ENCODE assay signal across 8 cellular contexts in genomic region chr14:89954045-89955021, GRCh38. TPM values are rescaled to one million over a fixed set of nuclear protein-coding genes. Genes with fewer than 3 reads are reported as not detected.
DNase-seq lines count a peak whose midpoint lies in the region; ATAC-seq, FAIRE-seq and TF ChIP-seq lines count a peak whose summit lies in the region.

A gene with protein sequence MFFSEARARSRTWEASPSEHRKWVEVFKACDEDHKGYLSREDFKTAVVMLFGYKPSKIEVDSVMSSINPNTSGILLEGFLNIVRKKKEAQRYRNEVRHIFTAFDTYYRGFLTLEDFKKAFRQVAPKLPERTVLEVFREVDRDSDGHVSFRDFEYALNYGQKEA (minus strand): TSS chr14:89954730. CDS start chr14:89954660, 70 bp downstream.

- POLR2A ChIA-PET in endothelial cell of umbilical vein (lab: Charles Lee), result no interaction called here

- no peaks in the 10 kb centered on the region for H3K9me2 ChIP-seq in OCI-LY1 (ENCODE audit: low read depth, low read length)

- no peaks in the 10 kb centered on the region for H3K9me1 ChIP-seq in endothelial cell of umbilical vein (replicated peaks; ENCODE audit: control insufficient read depth, extremely low read depth, insufficient read depth, low read length)

- H3K79me2 ChIP-seq in OCI-LY1 (ENCODE audit: insufficient read depth, low read length) (no peaks in the 10 kb centered on the region), endothelial cell of umbilical vein (ENCODE audit: control insufficient read depth, insufficient read depth, low read length) (peaks cover 25% of the 10 kb centered on the region)

- FAIRE-seq in endothelial cell of umbilical vein (lab: Jason Lieb, UNC), result peak; percentile 99

- H3K4me3 ChIP-seq in OCI-LY1 (ENCODE audit: low read depth, low read length, poor library complexity, severe bottlenecking) (peak within 1 kb of the TSS; percentile 75), endothelial cell of umbilical vein (replicated peaks in 1 of 3; ENCODE audit: insufficient read depth in 1 of 3, low read depth in 1 of 3, low read length in 3 of 3) (peak within 1 kb of the TSS; percentile 39 to 73 (median 70))

- TSS peak; percentile 47 for BruUV-seq in endothelial cell of umbilical vein (replicated peaks; lab: Mats Ljungman, UMichigan)

- CTCF ChIA-PET in endothelial cell of umbilical vein (lab: Charles Lee), result interaction anchor here (1.0 to 6.4 kb wide), 11 partner anchors 14 to 914 kb away, joined by 3 to 93 read pairs (median 5); no protein-coding TSS in a partner anchor

- H3F3A ChIP-seq in OCI-LY1 (ENCODE audit: insufficient read depth, low read length), result no peaks in the 10 kb centered on the region

- H3K4me1 ChIP-seq in OCI-LY1 (ENCODE audit: insufficient read depth, low read length, severe bottlenecking) (peaks cover 25% of the 10 kb centered on the region), endothelial cell of umbilical vein (ENCODE audit: control insufficient read depth, extremely low read depth, insufficient read depth, low read length) (peaks cover 35% of the 10 kb centered on the region)

- H3K36me3 ChIP-seq in OCI-LY1 (ENCODE audit: insufficient read depth, low read length) (peaks cover 36% of the 10 kb centered on the region), endothelial cell of umbilical vein (ENCODE audit: control insufficient read depth in 2 of 2, extremely low read depth in 1 of 2, insufficient read depth in 2 of 2, low read length in 2 of 2) (peaks cover 0 to 4% of the 10 kb centered on the region in 2 experiments)

- peak; percentile 99 for DNase-seq in DMS 273 (lab: John Stamatoyannopoulos, UW; ENCODE audit: unreplicated experiment)
- peak; percentile 81 for DNase-seq in HuH-7 (ENCODE audit: low spot score)
- DNase-seq in activated T-cell treated with anti-CD3 and anti-CD28 coated beads for 1 hour (ENCODE audit: low read depth), result peak; percentile 89
- DNase-seq in endothelial cell of umbilical vein (ENCODE audit: low read depth, low spot score), result peak; percentile 100
- peak; percentile 99 for DNase-seq in midbrain (lab: John Stamatoyannopoulos, UW)
- DNase-seq in stimulated activated CD8-positive, alpha-beta memory T cell treated with anti-CD3 and anti-CD28 coated beads, Interleukin-2, amount 100 ng/mL, for 1 hour (ENCODE audit: low read depth in 2 of 2), result peak; percentile 85 to 87

- peak within 1 kb of the TSS; percentile 96 for H3K4me2 ChIP-seq in OCI-LY1 (ENCODE audit: low read length)
- H3K4me2 ChIP-seq in endothelial cell of umbilical vein (ENCODE audit: insufficient read depth, low read length), result peak within 1 kb of the TSS; percentile 97

- H3K27ac ChIP-seq in OCI-LY1 (ENCODE audit: low read depth, low read length, poor library complexity, severe bottlenecking) (peak within 1 kb of the TSS; percentile 61), endothelial cell of umbilical vein (ENCODE audit: insufficient read depth, low read depth, low read length) (peak within 1 kb of the TSS; percentile 86)

- H4K20me1 ChIP-seq in OCI-LY1 (ENCODE audit: insufficient read depth, low read length) (no peaks in the 10 kb centered on the region), endothelial cell of umbilical vein (replicated peaks; ENCODE audit: control insufficient read depth, extremely low read depth, insufficient read depth, low read length) (no peaks in the 10 kb centered on the region)

- ATAC-seq in GM21515 (IDR thresholded peaks at IDR 0.05; ENCODE audit: unreplicated experiment), result peak; percentile 84

- peak within 1 kb of the TSS; percentile 74 for H3K9ac ChIP-seq in OCI-LY1 (ENCODE audit: low read length)
- peak within 1 kb of the TSS; percentile 92 for H3K9ac ChIP-seq in endothelial cell of umbilical vein (replicated peaks; ENCODE audit: extremely low read depth, insufficient read depth, low read length)

- H2AFZ ChIP-seq in OCI-LY1 (ENCODE audit: low read length) (peak within 1 kb of the TSS; percentile 85), endothelial cell of umbilical vein (ENCODE audit: low read depth, low read length) (peak within 1 kb of the TSS; percentile 85)

- dilution Hi-C loops in endothelial cell of umbilical vein (cut with MboI; ENCODE audit: extremely low pct_ligation_motif_present, low sequenced_read_pairs), result no loop called here

- 0 out of 2 replicates have a peak, but pooled peaks cover 9% of the 10 kb centered on the region for H3K9me3 ChIP-seq in OCI-LY1 (ENCODE audit: low read length)
- H3K9me3 ChIP-seq in endothelial cell of umbilical vein (replicated peaks; ENCODE audit: control insufficient read depth, insufficient read depth, low read length), result no peaks in the 10 kb centered on the region

- H3K27me3 ChIP-seq in OCI-LY1 (ENCODE audit: insufficient read depth, low read length), result no peaks in the 10 kb centered on the region
- no peaks in the 10 kb centered on the region for H3K27me3 ChIP-seq in endothelial cell of umbilical vein (ENCODE audit: control insufficient read depth in 2 of 2, insufficient read depth in 2 of 2, low read length in 2 of 2)

- intact Hi-C loops in endothelial cell of umbilical vein (cut with micrococcal nuclease), result loop anchor here (1.0 to 5.0 kb wide), 12 partner anchors 15 to 1556 kb away; partner anchors contain the start of genes FOXN3, KCNK13, PPP4R3A and PSMC1

- TF ChIP-seq CTCF in OCI-LY1 (IDR thresholded peaks at IDR 0.05; ENCODE audit: low read length) (peak; percentile 61), endothelial cell of umbilical vein (IDR thresholded peaks at IDR 0.05; ENCODE audit: extremely low read depth in 1 of 2, insufficient read depth in 1 of 2, low read depth in 1 of 2, low read length in 2 of 2) (peak; percentile 20 to 23)

- TF ChIP-seq POLR2A in endothelial cell of umbilical vein (IDR thresholded peaks at IDR 0.05; ENCODE audit: low read depth, low read length), result peak; percentile 87

TF ChIP-seq in endothelial cell of umbilical vein, 7 proteins besides CTCF, POLR2A, EP300 and RAD21:
- no peak for TF ChIP-seq EZH2 (IDR thresholded peaks at IDR 0.05; ENCODE audit: borderline replicate concordance, low read depth, low read length, severe bottlenecking)
- no peak for TF ChIP-seq MYC (IDR thresholded peaks at IDR 0.05; ENCODE audit: low read depth, low read length)
- TF ChIP-seq FOS (IDR thresholded peaks at IDR 0.05; ENCODE audit: borderline replicate concordance, insufficient read depth, low read length), result no peak
- TF ChIP-seq POLR2AphosphoS5 (IDR thresholded peaks at IDR 0.05; ENCODE audit: insufficient read depth, low read depth, low read length), result peak; percentile 89

RNA-seq across cellular contexts. Expression of the gene that starts here (rescaled TPM):
- total RNA-seq in endothelial cell of umbilical vein, result 6.3 and 11.2 TPM in 2 replicates
- polyA plus RNA-seq in endothelial cell of umbilical vein, result 2.1 and 2.8 TPM in 2 replicates
- 5.3 and 5.6 TPM in 2 replicates for polyA plus RNA-seq in endothelial cell of umbilical vein (2011; cell fraction: cytosol; rRNA removed)
- polyA plus RNA-seq in endothelial cell of umbilical vein (2011; cell fraction: nucleus; rRNA removed), result 2.5 and 3.5 TPM in 2 replicates
- polyA plus RNA-seq in endothelial cell of umbilical vein (2012), result 7.7 and 13.4 TPM in 2 replicates
- 2.6 and 3.7 TPM in 2 replicates for polyA minus RNA-seq in endothelial cell of umbilical vein
- 4.5 TPM for polyA minus RNA-seq in endothelial cell of umbilical vein (2011; cell fraction: cytosol; rRNA and poly(A)+ RNA removed)
- 2.7 and 7.4 TPM in 2 replicates for polyA minus RNA-seq in endothelial cell of umbilical vein (2011; cell fraction: nucleus; rRNA and poly(A)+ RNA removed)

Comparison
In these comparisons a context has a peak if more than half of its experiments do, and no peak if none do; other contexts are left out.
1. Peak in every context shown above with its lines: DNase-seq, ATAC-seq, H3K4me3 ChIP-seq and H3K27ac ChIP-seq.